ENCODE assay signal across 1 cellular context in the genomic region with DNA sequence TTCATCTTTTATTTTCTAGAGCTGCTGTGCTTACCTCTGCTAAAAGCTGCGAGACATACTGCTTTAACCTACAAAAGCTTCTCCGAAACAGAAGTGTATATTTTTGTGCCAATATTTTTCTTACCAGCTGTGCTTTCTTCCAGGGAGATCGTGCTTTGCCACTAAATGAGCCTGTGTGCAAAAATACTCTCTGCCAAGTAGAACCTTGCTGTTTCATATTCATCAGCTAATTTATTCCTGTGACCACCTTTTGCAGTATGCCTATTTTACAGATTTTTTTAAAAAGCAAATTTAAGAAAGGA.
TF ChIP-seq lines count a peak whose summit lies in the region.

No MANE protein-coding gene starts in this region.

TF ChIP-seq in IMR-90, 13 proteins besides CTCF, POLR2A, EP300 and RAD21:
- TF ChIP-seq, protein P1, sequence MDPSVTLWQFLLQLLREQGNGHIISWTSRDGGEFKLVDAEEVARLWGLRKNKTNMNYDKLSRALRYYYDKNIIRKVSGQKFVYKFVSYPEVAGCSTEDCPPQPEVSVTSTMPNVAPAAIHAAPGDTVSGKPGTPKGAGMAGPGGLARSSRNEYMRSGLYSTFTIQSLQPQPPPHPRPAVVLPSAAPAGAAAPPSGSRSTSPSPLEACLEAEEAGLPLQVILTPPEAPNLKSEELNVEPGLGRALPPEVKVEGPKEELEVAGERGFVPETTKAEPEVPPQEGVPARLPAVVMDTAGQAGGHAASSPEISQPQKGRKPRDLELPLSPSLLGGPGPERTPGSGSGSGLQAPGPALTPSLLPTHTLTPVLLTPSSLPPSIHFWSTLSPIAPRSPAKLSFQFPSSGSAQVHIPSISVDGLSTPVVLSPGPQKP (IDR thresholded peaks at IDR 0.05; ENCODE audit: borderline replicate concordance, low read depth, low read length), result no peak
- no peak for TF ChIP-seq SMC3 (IDR thresholded peaks at IDR 0.05; ENCODE audit: low read depth, low read length)
TF ChIP-seq in IMR-90: peak in this region for 0.
